15 cellular contexts compared by ENCODE assay signal in the genomic region with DNA sequence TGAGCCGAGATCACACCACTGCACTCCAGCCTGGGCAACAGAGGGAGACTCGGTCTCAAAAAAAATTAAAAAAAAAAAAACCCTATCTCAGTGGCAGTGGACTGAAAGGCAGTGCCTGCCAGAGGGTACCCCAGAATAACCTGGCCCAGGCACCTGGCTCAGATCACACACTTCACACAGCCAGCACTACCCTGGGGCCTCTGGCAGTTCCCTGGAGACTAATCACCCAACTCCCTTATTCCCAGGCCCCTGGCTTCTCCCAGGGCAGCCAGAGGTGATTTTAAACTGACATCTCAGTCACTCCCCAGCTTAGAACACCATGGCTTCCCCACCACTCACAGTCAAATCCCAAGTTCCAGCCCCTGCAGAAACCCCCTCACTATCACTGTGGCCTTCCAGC. TPM values are rescaled to one million over a fixed set of nuclear protein-coding genes. Genes with fewer than 3 reads are reported as not detected.
A peak's percentile ranks its signal among the peaks of the same experiment; 100 is the strongest.
DNase-seq lines count a peak whose midpoint lies in the region; TF ChIP-seq lines count a peak whose summit lies in the region.
"Had no signal": no experiment of that assay in that cellular context is flagged by ENCODE, and none has a peak within 500 bp of the region (broad histone marks: within the 10 kb centered on the region; RNA-seq: fewer than 3 reads in every experiment).

No MANE protein-coding gene starts in this region.

- H3K27me3 Mint-ChIP-seq in MCF 10A (ENCODE audit: insufficient read depth, unreplicated experiment) (no peaks in the 10 kb centered on the region), endodermal cell (ENCODE audit: insufficient read depth) (peaks cover 2% of the 10 kb centered on the region), type B pancreatic cell (no peaks in the 10 kb centered on the region)

- H3K9me2 ChIP-seq in SU-DHL-6 (replicated peaks; ENCODE audit: insufficient read depth, low read length) = no peaks in the 10 kb centered on the region

- peak overlapping the region; percentile 59 for H3K27ac Mint-ChIP-seq in MCF 10A (ENCODE audit: low read depth, unreplicated experiment)
- H3K27ac Mint-ChIP-seq in endodermal cell = peak overlapping the region; percentile 73
- peak overlapping the region; percentile 73 for H3K27ac Mint-ChIP-seq in type B pancreatic cell

- H3K27me3 ChIP-seq in breast epithelium (no peaks in the 10 kb centered on the region), SU-DHL-6 (ENCODE audit: low read length) (no peaks in the 10 kb centered on the region), endodermal cell (ENCODE audit: control insufficient read depth, insufficient read depth, low read length, poor library complexity, severe bottlenecking) (no peaks in the 10 kb centered on the region)
- H3K27me3 ChIP-seq: gastroesophageal sphincter had no signal

- 90% methylated on average over 2 of the region's 2 CpGs; no CpG with 5 or more reads in 1 of the 2 experiments for WGBS in endodermal cell (ENCODE audit: insufficient coverage in 1 of 2, insufficient read length in 1 of 2), 2 experiments
- WGBS in lower leg skin, 2 donors = 92 to 100% methylated on average over 2 of the region's 2 CpGs

- DNase-seq in MCF 10A (ENCODE audit: unreplicated experiment) (no peak), breast epithelium (ENCODE audit: low spot score in 2 of 2) (no peak), endodermal cell (no peak), type B pancreatic cell (ENCODE audit: extremely low spot score, unreplicated experiment) (no peak), lower leg skin (ENCODE audit: low spot score in 2 of 2) (no peak), T1000 (lab: John Stamatoyannopoulos, UW) (no peak)
- DNase-seq in stimulated activated CD4-positive, alpha-beta T cell treated with anti-CD3 and anti-CD28 coated beads, Interleukin-1b, Interleukin-23, amount 100 ng/mL, for 48 hours = no peak
- DNase-seq: activated CD4-positive, alpha-beta T cell treated with anti-CD3 and anti-CD28 coated beads for 1 hour; amniotic stem cell; GDM1; MV-4-11; stimulated activated CD4-positive, alpha-beta T cell treated with anti-CD3 and anti-CD28 coated beads, Interleukin-15, amount 100 ng/mL, for 24 hours had no signal

- no TSS peak for BruUV-seq in MCF 10A (replicated peaks; lab: Mats Ljungman, UMichigan)

- POLR2A ChIA-PET in MCF 10A (lab: Yijun Ruan, JAX) = interaction anchor here (3.8 kb wide), 1 partner anchor 29 kb away, joined by 35 read pairs; the partner anchor contains the start of gene TRIM28

- peaks cover 16% of the 10 kb centered on the region for H3K4me1 Mint-ChIP-seq in MCF 10A (ENCODE audit: insufficient read depth, unreplicated experiment)
- H3K4me1 Mint-ChIP-seq in endodermal cell = peaks cover 16% of the 10 kb centered on the region
- peaks cover 17% of the 10 kb centered on the region for H3K4me1 Mint-ChIP-seq in type B pancreatic cell (ENCODE audit: unreplicated experiment)

- no peak overlapping the region for H2AFZ ChIP-seq in SU-DHL-6 (ENCODE audit: low read depth, low read length, severe bottlenecking)
- H2AFZ ChIP-seq: parathyroid adenoma had no signal

- H3K4me3 Mint-ChIP-seq in MCF 10A (ENCODE audit: unreplicated experiment) (peak overlapping the region; percentile 77), endodermal cell (peak overlapping the region; percentile 62), type B pancreatic cell (peak overlapping the region; percentile 58)

- no peak for TF ChIP-seq CTCF in MCF 10A (IDR thresholded peaks at IDR 0.05; ENCODE audit: unreplicated experiment)
- no peak for TF ChIP-seq CTCF in breast epithelium (IDR thresholded peaks at IDR 0.05)
- no peak for TF ChIP-seq CTCF in SU-DHL-6 (IDR thresholded peaks at IDR 0.05; ENCODE audit: insufficient read depth, low read length, poor library complexity, severe bottlenecking)
- no peak for TF ChIP-seq CTCF in endodermal cell (conservative IDR thresholded peaks at IDR 0.05)
- TF ChIP-seq CTCF in type B pancreatic cell (conservative IDR thresholded peaks at IDR 0.05) = no peak
- TF ChIP-seq CTCF in lower leg skin (IDR thresholded peaks at IDR 0.05) = no peak

- H3K27ac ChIP-seq in breast epithelium (no peak overlapping the region), SU-DHL-6 (ENCODE audit: low read depth, low read length) (peak overlapping the region; percentile 30; the same call in 1 of the 2 replicates), endodermal cell (ENCODE audit: low read depth, low read length) (no peak overlapping the region)
- H3K27ac ChIP-seq: parathyroid adenoma had no signal

- peak overlapping the region; percentile 4 for H3K4me2 ChIP-seq in SU-DHL-6 (ENCODE audit: low read depth, low read length, poor library complexity, severe bottlenecking)

- H3K9me3 Mint-ChIP-seq in MCF 10A (ENCODE audit: unreplicated experiment) = no peaks in the 10 kb centered on the region
- H3K9me3 Mint-ChIP-seq in endodermal cell = no peaks in the 10 kb centered on the region
- no peaks in the 10 kb centered on the region for H3K9me3 Mint-ChIP-seq in type B pancreatic cell

- intact Hi-C loops in MCF 10A (cut with micrococcal nuclease) (no loop called here), breast epithelium (cut with DNase I; ENCODE audit: low total_unique reads) (no loop called here), lower leg skin (cut with DNase I; ENCODE audit: low total_unique reads) (no loop called here)

- no peaks in the 10 kb centered on the region for H3K36me3 ChIP-seq in breast epithelium
- H3K36me3 ChIP-seq in SU-DHL-6 (ENCODE audit: low read length) = no peaks in the 10 kb centered on the region
- H3K36me3 ChIP-seq in endodermal cell (ENCODE audit: control insufficient read depth, insufficient read depth, low read length) = peaks cover 9% of the 10 kb centered on the region

- H3K9me3 ChIP-seq in breast epithelium = no peaks in the 10 kb centered on the region
- no peaks in the 10 kb centered on the region for H3K9me3 ChIP-seq in SU-DHL-6 (ENCODE audit: insufficient read depth, low read length)
- no peaks in the 10 kb centered on the region for H3K9me3 ChIP-seq in endodermal cell (ENCODE audit: control insufficient read depth, low read length)
- H3K9me3 ChIP-seq: gastroesophageal sphincter had no signal

- H3K4me1 ChIP-seq in breast epithelium (peaks cover 9 to 21% of the 10 kb centered on the region in 2 donors), endodermal cell (ENCODE audit: control insufficient read depth, insufficient read depth, low read length) (peaks cover 4% of the 10 kb centered on the region)

- H3K36me3 Mint-ChIP-seq in MCF 10A (ENCODE audit: insufficient read depth, unreplicated experiment) (peaks cover 43% of the 10 kb centered on the region), endodermal cell (ENCODE audit: low read depth) (peaks cover 15% of the 10 kb centered on the region), type B pancreatic cell (peaks cover 5% of the 10 kb centered on the region)

- H3F3A ChIP-seq in SU-DHL-6 (ENCODE audit: insufficient read depth) = peaks cover 13% of the 10 kb centered on the region

- CTCF ChIA-PET in MCF 10A (lab: Yijun Ruan, JAX) = interaction anchor here (0.7 kb wide), 2 partner anchors 26 to 1079 kb away, joined by 4 read pairs; no protein-coding TSS in a partner anchor

- no peak overlapping the region for H3K4me3 ChIP-seq in breast epithelium
- no peak overlapping the region for H3K4me3 ChIP-seq in SU-DHL-6 (ENCODE audit: insufficient read depth, low read length, poor library complexity, severe bottlenecking)
- no peak overlapping the region for H3K4me3 ChIP-seq in endodermal cell (ENCODE audit: low read length)
- no peak overlapping the region for H3K4me3 ChIP-seq in lower leg skin (ENCODE audit: low read depth, poor library complexity, severe bottlenecking)
- H3K4me3 ChIP-seq: gastroesophageal sphincter had no signal

- H4K20me1 ChIP-seq in SU-DHL-6 (ENCODE audit: low read depth, low read length) = no peaks in the 10 kb centered on the region

- peaks cover 15% of the 10 kb centered on the region for H3K79me2 ChIP-seq in SU-DHL-6 (ENCODE audit: insufficient read depth, low read length)

- no peak for TF ChIP-seq POLR2A in breast epithelium (IDR thresholded peaks at IDR 0.05)
- no peak for TF ChIP-seq POLR2A in lower leg skin (IDR thresholded peaks at IDR 0.05)

- H3K9ac ChIP-seq in SU-DHL-6 (ENCODE audit: low read length) (peak overlapping the region; percentile 97), endodermal cell (ENCODE audit: extremely low read depth, low read length, poor library complexity, severe bottlenecking) (no peak overlapping the region)
- H3K9ac ChIP-seq: parathyroid adenoma had no signal

RNA-seq across cellular contexts. Expression of gene SLC27A5, which starts 3.5 kb away (rescaled TPM):
- 14.7 and 22.5 TPM in 2 replicates for total RNA-seq in MCF 10A (2022)
- total RNA-seq in breast epithelium = 10 to 100 TPM in 2 of 3 donors, 1 to 10 TPM in 1; 4.7 to 18.0 (median 10.7) TPM
- total RNA-seq in endodermal cell = 10 to 100 TPM; 13.6 to 15.3 TPM
- polyA plus RNA-seq in endodermal cell (2013, experiment 1 of 2) = 11.6 TPM
- 9.0 TPM for polyA plus RNA-seq in endodermal cell (2013, experiment 2 of 2)
- 5.7 and 9.3 TPM in 2 replicates for total RNA-seq in type B pancreatic cell (ENCODE audit: low replicate concordance)
- 10 to 100 TPM in 1 of 4 donors, 1 to 10 TPM in 3; 4.8 to 11.7 (median 8.1) TPM for total RNA-seq in lower leg skin

RNA-seq across cellular contexts. Expression of gene ZBTB45, which starts 4.4 kb away (rescaled TPM):
- total RNA-seq in MCF 10A (2022) (12.8 and 15.0 TPM in 2 replicates), breast epithelium (1 to 10 TPM; 8.2 to 9.2 (median 8.6) TPM), endodermal cell (10 to 100 TPM; 19.0 to 19.4 TPM), type B pancreatic cell (ENCODE audit: low replicate concordance) (18.6 and 20.2 TPM in 2 replicates), lower leg skin (10 to 100 TPM; 13.3 to 30.5 (median 18.4) TPM)
- 19.3 TPM for polyA plus RNA-seq in endodermal cell (2013, experiment 1 of 2)
- 18.3 TPM for polyA plus RNA-seq in endodermal cell (2013, experiment 2 of 2)

RNA-seq across cellular contexts. Expression of gene TRIM28, which starts 28.6 kb away (rescaled TPM):
- total RNA-seq in MCF 10A (2022) (236 and 290 TPM in 2 replicates), breast epithelium (100 to 1,000 TPM; 110 to 190 (median 173) TPM), endodermal cell (100 to 1,000 TPM; 809 to 859 TPM), type B pancreatic cell (ENCODE audit: low replicate concordance) (401 and 679 TPM in 2 replicates), lower leg skin (100 to 1,000 TPM; 225 to 412 (median 265) TPM)
- 758 TPM for polyA plus RNA-seq in endodermal cell (2013, experiment 1 of 2)
- polyA plus RNA-seq in endodermal cell (2013, experiment 2 of 2) = 628 TPM

RNA-seq across cellular contexts. Expression of gene ZNF446, which starts 39.1 kb away (rescaled TPM):
- 8.3 and 10.3 TPM in 2 replicates for total RNA-seq in MCF 10A (2022)
- total RNA-seq in breast epithelium = 10 to 100 TPM; 10.2 to 23.4 (median 20.0) TPM
- 10 to 100 TPM; 10.4 to 10.7 TPM for total RNA-seq in endodermal cell
- 11.6 TPM for polyA plus RNA-seq in endodermal cell (2013, experiment 1 of 2)
- 9.4 TPM for polyA plus RNA-seq in endodermal cell (2013, experiment 2 of 2)
- 13.0 and 17.4 TPM in 2 replicates for total RNA-seq in type B pancreatic cell (ENCODE audit: low replicate concordance)
- 10 to 100 TPM; 14.7 to 29.8 (median 22.8) TPM for total RNA-seq in lower leg skin

RNA-seq across cellular contexts. Expression of gene CHMP2A, which starts 39.6 kb away (rescaled TPM):
- total RNA-seq in MCF 10A (2022) (154 and 184 TPM in 2 replicates), breast epithelium (100 to 1,000 TPM in 1 of 3 donors, 10 to 100 TPM in 2; 74.6 to 157 (median 92.8) TPM), endodermal cell (100 to 1,000 TPM in 1 of 2 donors, 10 to 100 TPM in 1; 97.7 to 147 TPM), type B pancreatic cell (ENCODE audit: low replicate concordance) (86.5 and 97.7 TPM in 2 replicates), lower leg skin (100 to 1,000 TPM; 104 to 129 (median 118) TPM)
- 99.3 TPM for polyA plus RNA-seq in endodermal cell (2013, experiment 1 of 2)
- polyA plus RNA-seq in endodermal cell (2013, experiment 2 of 2) = 93.6 TPM
